Comparison of ENCODE assay signal across 20 cellular contexts in genomic region chr5:123059455-123059854, GRCh38. TPM values are rescaled to one million over a fixed set of nuclear protein-coding genes. Genes with fewer than 3 reads are reported as not detected.
"Had no signal": no experiment of that assay in that cellular context is flagged by ENCODE, and none has a peak within 500 bp of the region (broad histone marks: within the 10 kb centered on the region; RNA-seq: fewer than 3 reads in every experiment).

No MANE protein-coding gene starts in this region.

- DNase-seq: KBM-7, NCI-H1092, NCI-H1694 treated with DMSO at 0.1 percent for 48 hours, NCI-H1930, NCI-H2107, NCI-H2171 treated with DMSO at 0.1 percent for 48 hours, NCI-H226, NCI-H446, NCI-H510A, NCI-H774, Right ventricle myocardium superior, RPMI8226, SIG-M5, SW 1271, T-cell had no signal

- H3K27me3 ChIP-seq: SJSA1 had no signal

- H3K36me3 ChIP-seq: SJSA1 had no signal

- H3K4me3 ChIP-seq: SJSA1, SK-N-MC had no signal

- H3K27ac ChIP-seq: SJSA1, SK-N-MC had no signal

RNA-seq across cellular contexts. Expression of gene PPIC, which starts 22.9 kb away (rescaled TPM):
- total RNA-seq: T-helper 2 cell treated with Interferon-gamma antibody and Interleukin-4, amounts not matched to agents 100 ng/mL and 5 ng/mL, for 36 hours had no signal

RNA-seq across cellular contexts. Expression of gene PRDM6, which starts 29.6 kb away (rescaled TPM):
- total RNA-seq: HT-29; LHCN-M2; T-helper 2 cell treated with Interferon-gamma antibody and Interleukin-4, amounts not matched to agents 100 ng/mL and 5 ng/mL, for 36 hours had no signal
